In genomic region chr6:33080127-33081089, GRCh38 we compare ENCODE assay signal across 8 cellular contexts. TPM values are rescaled to one million over a fixed set of nuclear protein-coding genes. Genes with fewer than 3 reads are reported as not detected.
DNase-seq lines count a peak whose midpoint lies in the region; ATAC-seq and TF ChIP-seq lines count a peak whose summit lies in the region.

No MANE protein-coding gene starts in this region.

- POLR2A ChIA-PET in AG04449 (lab: Yijun Ruan, JAX), result interaction anchor here (1.3 kb wide), 1 partner anchor 109 kb away, joined by 3 read pairs; no protein-coding TSS in a partner anchor

- DNase-seq in AG04449 (ENCODE audit: low read depth, low spot score) (no peak), HT1080 (ENCODE audit: low read depth) (peak; percentile 82), endodermal cell (peak; percentile 91), lung (ENCODE audit: low spot score) (peak; percentile 55), testis (peak; percentile 66)
- DNase-seq in activated naive CD4-positive, alpha-beta T cell treated with Interleukin-2 at 50 U/mL for 16 hours, result no peak

- TF ChIP-seq CTCF in AG04449 (IDR thresholded peaks at IDR 0.05; ENCODE audit: insufficient read depth, low read length, missing control alignments) (no peak), endodermal cell (conservative IDR thresholded peaks at IDR 0.05) (no peak), lung (IDR thresholded peaks at IDR 0.05; ENCODE audit: control extremely low read depth, extremely low read depth) (no peak), testis (IDR thresholded peaks at IDR 0.05) (no peak)

- H3K36me3 ChIP-seq in endodermal cell (ENCODE audit: control insufficient read depth, insufficient read depth, low read length) (no peaks in the 10 kb centered on the region), lung (ENCODE audit: control insufficient read depth in 2 of 2, insufficient read depth in 2 of 2, low read length in 2 of 2) (peaks cover 0 to 5% of the 10 kb centered on the region in 2 donors), testis (ENCODE audit: low read depth, missing control alignments) (no peaks in the 10 kb centered on the region)

- H3K36me3 Mint-ChIP-seq in endodermal cell (ENCODE audit: low read depth), result peaks cover 6% of the 10 kb centered on the region

- WGBS in endodermal cell (ENCODE audit: insufficient coverage in 1 of 2, insufficient read length in 1 of 2), 2 experiments, result 2 to 19% methylated on average over 18 to 49 of the region's 49 CpGs
- WGBS in lung, 2 donors, result 38 to 56% methylated on average over 49 of the region's 49 CpGs
- 8 to 11% methylated on average over 37 to 48 of the region's 49 CpGs for WGBS in testis, 2 donors

- H3K9me3 ChIP-seq in endodermal cell (ENCODE audit: control insufficient read depth, low read length), result no peaks in the 10 kb centered on the region
- H3K9me3 ChIP-seq in lung (ENCODE audit: control insufficient read depth in 2 of 2, insufficient read depth in 1 of 2, low read length in 1 of 2), result no peaks in the 10 kb centered on the region
- no peaks in the 10 kb centered on the region for H3K9me3 ChIP-seq in testis

- intact Hi-C loops in testis (cut with DNase I; ENCODE audit: low total_unique reads), result no loop called here

- CTCF ChIA-PET in AG04449 (lab: Yijun Ruan, JAX), result interaction anchor here (0.8 to 7.5 kb wide), 9 partner anchors 9 to 195 kb away, joined by 3 to 61 read pairs (median 3); no protein-coding TSS in a partner anchor

- peak overlapping the region; percentile 91 for H3K27ac Mint-ChIP-seq in endodermal cell

- no peaks in the 10 kb centered on the region for H3K4me1 ChIP-seq in endodermal cell (ENCODE audit: control insufficient read depth, insufficient read depth, low read length)
- peaks cover 0 to 11% of the 10 kb centered on the region in 2 donors for H3K4me1 ChIP-seq in lung (ENCODE audit: control insufficient read depth in 2 of 2, insufficient read depth in 2 of 2, low read length in 2 of 2)
- H3K4me1 ChIP-seq in testis, result no peaks in the 10 kb centered on the region

- peaks cover 23% of the 10 kb centered on the region for H3K27me3 Mint-ChIP-seq in endodermal cell (ENCODE audit: insufficient read depth)

- peaks cover 9% of the 10 kb centered on the region for H3K9me3 Mint-ChIP-seq in endodermal cell

- no peak for TF ChIP-seq POLR2A in testis (IDR thresholded peaks at IDR 0.05)

- H3K4me3 ChIP-seq in AG04449 (ENCODE audit: low read depth, low read length), result peak overlapping the region; percentile 56
- H3K4me3 ChIP-seq in endodermal cell (ENCODE audit: low read length), result peak overlapping the region; percentile 75
- H3K4me3 ChIP-seq in lung, result peak overlapping the region; percentile 32
- peak overlapping the region; percentile 44 to 58 for H3K4me3 ChIP-seq in testis

- H3K4me3 Mint-ChIP-seq in endodermal cell, result peak overlapping the region; percentile 74

- no peak overlapping the region for H3K27ac ChIP-seq in endodermal cell (ENCODE audit: low read depth, low read length)
- H3K27ac ChIP-seq in lung (ENCODE audit: low read depth in 1 of 2, low read length in 1 of 2), result peak overlapping the region; percentile 71 to 82
- H3K27ac ChIP-seq in testis, result peak overlapping the region; percentile 51 to 76

- peaks cover 18% of the 10 kb centered on the region for H3K27me3 ChIP-seq in endodermal cell (ENCODE audit: control insufficient read depth, insufficient read depth, low read length, poor library complexity, severe bottlenecking)
- H3K27me3 ChIP-seq in lung (ENCODE audit: control insufficient read depth, insufficient read depth), result no peaks in the 10 kb centered on the region
- no peaks in the 10 kb centered on the region for H3K27me3 ChIP-seq in testis

- peaks cover 11% of the 10 kb centered on the region for H3K4me1 Mint-ChIP-seq in endodermal cell

- H3K9ac ChIP-seq in endodermal cell (ENCODE audit: extremely low read depth, low read length, poor library complexity, severe bottlenecking), result no peak overlapping the region

- ATAC-seq in lung (ENCODE audit: insufficient read depth, low FRiP score) (peak; percentile 23), HG02870 (IDR thresholded peaks at IDR 0.05; ENCODE audit: unreplicated experiment) (no peak), HG02970 (IDR thresholded peaks at IDR 0.05; ENCODE audit: low FRiP score, unreplicated experiment) (no peak)

RNA-seq across cellular contexts. Expression of gene HLA-DPB1, which starts 4.6 kb away (rescaled TPM):
- total RNA-seq in HT1080 (2014; rRNA removed; shearing (Covaris generic)), result 12.7 and 33.5 TPM in 2 replicates
- polyA plus RNA-seq in HT1080 (2015; cell fraction: cytosol; rRNA removed), result 11.7 and 14.2 TPM in 2 replicates
- 7.1 and 16.0 TPM in 2 replicates for polyA plus RNA-seq in HT1080 (2015; cell fraction: nucleus; rRNA removed)
- total RNA-seq in endodermal cell (10 to 100 TPM; 13.5 to 20.6 TPM), lung (100 to 1,000 TPM in 1 of 2 donors, 10 to 100 TPM in 1; 69.8 to 235 TPM), testis (10 to 100 TPM; 14.4 to 39.5 TPM)
- polyA plus RNA-seq in endodermal cell (2013, experiment 1 of 2), result 3.2 TPM
- 1.9 TPM for polyA plus RNA-seq in endodermal cell (2013, experiment 2 of 2)
- polyA plus RNA-seq in lung (100 to 1,000 TPM; 170 to 240 TPM), testis (ENCODE audit: insufficient read depth, low read depth, low replicate concordance) (183 TPM)

RNA-seq across cellular contexts. Expression of gene HLA-DPA1, which starts 7.0 kb away (rescaled TPM):
- total RNA-seq in HT1080 (2014; rRNA removed; shearing (Covaris generic)), result 2.2 and 8.9 TPM in 2 replicates
- 7.0 and 8.3 TPM in 2 replicates for polyA plus RNA-seq in HT1080 (2015; cell fraction: cytosol; rRNA removed)
- polyA plus RNA-seq in HT1080 (2015; cell fraction: nucleus; rRNA removed), result 8.8 and 9.3 TPM in 2 replicates
- 1 to 10 TPM; 1.7 to 1.9 TPM for total RNA-seq in endodermal cell
- polyA plus RNA-seq in endodermal cell (2013, experiment 1 of 2), result 1.0 TPM
- 1.0 TPM for polyA plus RNA-seq in endodermal cell (2013, experiment 2 of 2)
- total RNA-seq in lung, result 100 to 1,000 TPM in 1 of 2 donors, 10 to 100 TPM in 1; 96.2 to 321 TPM
- 100 to 1,000 TPM; 105 to 184 TPM for polyA plus RNA-seq in lung
- total RNA-seq in testis, result 10 to 100 TPM; 26.5 to 48.9 TPM
- polyA plus RNA-seq in testis (ENCODE audit: insufficient read depth, low read depth, low replicate concordance), result 143 TPM

Comparison
In these comparisons a context has a peak if more than half of its experiments do, and no peak if none do; other contexts are left out.
1. DNase-seq: peak in HT1080 (single experiment), endodermal cell (single experiment), lung (single experiment) and testis (single experiment); none in AG04449 (single experiment) and activated naive CD4-positive, alpha-beta T cell treated with Interleukin-2 at 50 U/mL for 16 hours (single experiment).
2. Peak in every context shown above with its lines, with median percentiles within 50 percentile points of each other: H3K4me3 ChIP-seq.